Comparison of ENCODE assay signal across 10 cellular contexts in genomic region chr13:20489185-20489820, GRCh38. TPM values are rescaled to one million over a fixed set of nuclear protein-coding genes. Genes with fewer than 3 reads are reported as not detected.
A peak's percentile ranks its signal among the peaks of the same experiment; 100 is the strongest.
DNase-seq lines count a peak whose midpoint lies in the region; ATAC-seq and TF ChIP-seq lines count a peak whose summit lies in the region.
"Had no signal": no experiment of that assay in that cellular context is flagged by ENCODE, and none has a peak within 500 bp of the region (broad histone marks: within the 10 kb centered on the region; RNA-seq: fewer than 3 reads in every experiment).

No MANE protein-coding gene starts in this region.

- no peaks in the 10 kb centered on the region for H3K36me3 Mint-ChIP-seq in neural progenitor cell

- H3K79me2 ChIP-seq in neural progenitor cell (ENCODE audit: low read depth): no peaks in the 10 kb centered on the region

- intact Hi-C loops in upper lobe of right lung (cut with DNase I): no loop called here

- H3K9me3 ChIP-seq in neural progenitor cell (ENCODE audit: low read depth) (no peaks in the 10 kb centered on the region), upper lobe of right lung (no peaks in the 10 kb centered on the region)
- H3K9me3 ChIP-seq: pancreas had no signal

- no peak overlapping the region for H3K27ac ChIP-seq in neural progenitor cell
- H3K27ac ChIP-seq in upper lobe of right lung: no peak overlapping the region
- H3K27ac ChIP-seq: pancreas had no signal

- H3K27me3 ChIP-seq in kidney epithelial cell (ENCODE audit: control insufficient read depth, insufficient read depth, low read length) (no peaks in the 10 kb centered on the region), neural progenitor cell (no peaks in the 10 kb centered on the region), upper lobe of right lung (no peaks in the 10 kb centered on the region)
- H3K27me3 ChIP-seq: pancreas had no signal

- no peak overlapping the region for H2AFZ ChIP-seq in neural progenitor cell (replicated peaks)

- peak; percentile 67 for TF ChIP-seq CTCF in GM12864 (IDR thresholded peaks at IDR 0.05; ENCODE audit: low read depth, low read length, missing control alignments)
- peak; percentile 2 for TF ChIP-seq CTCF in kidney epithelial cell (IDR thresholded peaks at IDR 0.05; ENCODE audit: insufficient read depth, low read length, poor library complexity, severe bottlenecking)
- no peak for TF ChIP-seq CTCF in neural progenitor cell (IDR thresholded peaks at IDR 0.05)
- no peak for TF ChIP-seq CTCF in upper lobe of right lung (IDR thresholded peaks at IDR 0.05)

- H3K27me3 Mint-ChIP-seq in neural progenitor cell (ENCODE audit: insufficient read depth, low read depth): peaks cover 5% of the 10 kb centered on the region

- H3F3A ChIP-seq in neural progenitor cell (ENCODE audit: low read depth): no peaks in the 10 kb centered on the region

- H3K9ac ChIP-seq in neural progenitor cell: no peak overlapping the region

- H4K20me1 ChIP-seq in neural progenitor cell (ENCODE audit: low read depth): no peaks in the 10 kb centered on the region

- no peak overlapping the region for H3K27ac Mint-ChIP-seq in neural progenitor cell

- DNase-seq in GM12864 (ENCODE audit: low read depth) (peak; percentile 12), SHP77 (lab: John Stamatoyannopoulos, UW) (peak; percentile 76 to 79), kidney epithelial cell (ENCODE audit: low read depth) (no peak), neural progenitor cell (ENCODE audit: low spot score) (no peak), upper lobe of right lung (no peak)
- DNase-seq in effector CD8-positive, alpha-beta T cell (lab: John Stamatoyannopoulos, UW): no peak
- DNase-seq: pancreas had no signal

- no peaks in the 10 kb centered on the region for H3K36me3 ChIP-seq in kidney epithelial cell (ENCODE audit: control insufficient read depth, insufficient read depth, low read length)
- H3K36me3 ChIP-seq in neural progenitor cell: no peaks in the 10 kb centered on the region
- H3K36me3 ChIP-seq in upper lobe of right lung: peaks cover 7% of the 10 kb centered on the region
- H3K36me3 ChIP-seq: pancreas had no signal

- peak; percentile 72 for ATAC-seq in HG02678 (IDR thresholded peaks at IDR 0.05; ENCODE audit: unreplicated experiment)
- no peak for ATAC-seq in upper lobe of right lung
- no peak for ATAC-seq in HG02642 (IDR thresholded peaks at IDR 0.05; ENCODE audit: poor library complexity, unreplicated experiment)
- ATAC-seq: SK-N-SH treated with all-trans-retinoic acid at 6 μM for 48 hours had no signal

- H3K4me3 ChIP-seq in GM12864 (ENCODE audit: low read depth, low read length) (no peak overlapping the region), kidney epithelial cell (ENCODE audit: low read depth, low read length) (no peak overlapping the region), neural progenitor cell (no peak overlapping the region), upper lobe of right lung (no peak overlapping the region)
- H3K4me3 ChIP-seq: pancreas had no signal

- no peaks in the 10 kb centered on the region for H3K4me1 Mint-ChIP-seq in neural progenitor cell

- H3K4me3 Mint-ChIP-seq in neural progenitor cell: no peak overlapping the region

- H3K4me1 ChIP-seq in neural progenitor cell: no peaks in the 10 kb centered on the region
- no peaks in the 10 kb centered on the region for H3K4me1 ChIP-seq in upper lobe of right lung
- H3K4me1 ChIP-seq: pancreas had no signal

- H3K4me2 ChIP-seq in neural progenitor cell: no peak overlapping the region

- H3K9me3 Mint-ChIP-seq in neural progenitor cell: no peaks in the 10 kb centered on the region

RNA-seq across cellular contexts. Expression of gene CRYL1, which starts 36.4 kb away (rescaled TPM):
- total RNA-seq in kidney epithelial cell: 33.2 and 36.4 TPM in 2 replicates
- 0.37 and 3.6 TPM in 2 replicates for total RNA-seq in neural progenitor cell (ENCODE audit: low replicate concordance)
- 28.5 TPM for total RNA-seq in upper lobe of right lung

Comparison
In these comparisons a context has a peak if more than half of its experiments do, and no peak if none do; other contexts are left out.
1. DNase-seq: peak in GM12864 (single experiment) and SHP77 (2 of 2); none in kidney epithelial cell (single experiment), effector CD8-positive, alpha-beta T cell (single experiment), neural progenitor cell (single experiment) and upper lobe of right lung (single experiment).
2. CTCF ChIP-seq: peak in GM12864 (single experiment) and kidney epithelial cell (single experiment); none in neural progenitor cell (single experiment) and upper lobe of right lung (single experiment).